8 cellular contexts compared by ENCODE assay signal in the genomic region with DNA sequence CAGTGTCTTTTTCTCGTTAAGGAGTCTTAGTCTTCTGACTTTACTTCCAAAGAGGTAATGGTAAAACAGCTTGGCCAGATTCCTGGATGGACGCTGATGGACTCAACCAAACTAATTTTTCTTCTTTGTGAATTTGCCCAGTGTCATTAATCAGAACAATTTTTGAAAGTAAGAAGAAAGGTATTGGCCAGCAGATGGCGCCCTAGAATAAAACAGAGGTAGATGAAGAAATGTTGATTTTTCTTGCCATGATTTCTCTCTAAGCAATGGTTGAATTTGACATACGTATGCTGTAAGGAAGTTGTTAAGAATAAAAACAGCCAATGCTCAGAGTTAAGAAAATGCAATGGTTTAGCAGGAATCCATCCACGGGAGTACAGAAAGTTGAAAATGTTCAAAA.
DNase-seq lines count a peak whose midpoint lies in the region; ATAC-seq and TF ChIP-seq lines count a peak whose summit lies in the region.

No MANE protein-coding gene starts in this region.

- H3K27me3 ChIP-seq in GM23248 (replicated peaks; ENCODE audit: insufficient read depth) = no peaks in the 10 kb centered on the region; the same call in 1 of the 2 replicates

- DNase-seq in AML-193 (lab: John Stamatoyannopoulos, UW) (peak; percentile 57 to 67), GM23248 (peak; percentile 59), NCI-H524 treated with DMSO at 0.1 percent for 48 hours (lab: John Stamatoyannopoulos, UW) (peak; percentile 3), fibroblast of villous mesenchyme (ENCODE audit: low read depth) (peak; percentile 49), retinal pigment epithelial cell (ENCODE audit: low read depth) (no peak), HPDE6-E6E7 (ENCODE audit: extremely low spot score) (no peak)
- peak; percentile 71 for DNase-seq in activated CD8-positive, alpha-beta memory T cell treated with anti-CD3 and anti-CD28 coated beads, Interleukin-2, amount 50 U/mL, for 48 hours

- no peak overlapping the region for H3K9ac ChIP-seq in GM23248

- TF ChIP-seq CTCF in fibroblast of villous mesenchyme (IDR thresholded peaks at IDR 0.05; ENCODE audit: insufficient read depth, low read depth, low read length) (peak; percentile 57), retinal pigment epithelial cell (conservative IDR thresholded peaks at IDR 0.05; ENCODE audit: low read depth, low read length) (peak; percentile 47)

- H3K27ac ChIP-seq in GM23248 = no peak overlapping the region

- H4K20me1 ChIP-seq in GM23248 (ENCODE audit: insufficient read depth) = no peaks in the 10 kb centered on the region

- H3K4me3 ChIP-seq in GM23248 = no peak overlapping the region
- H3K4me3 ChIP-seq in fibroblast of villous mesenchyme (ENCODE audit: low read depth, low read length) = no peak overlapping the region
- H3K4me3 ChIP-seq in retinal pigment epithelial cell (ENCODE audit: low read length) = no peak overlapping the region

- no peak for ATAC-seq in HG02759 (IDR thresholded peaks at IDR 0.05; ENCODE audit: unreplicated experiment)

- no peaks in the 10 kb centered on the region for H3K9me2 ChIP-seq in GM23248 (ENCODE audit: insufficient read depth)

- no peaks in the 10 kb centered on the region for H3K36me3 ChIP-seq in GM23248 (ENCODE audit: low read depth)

- H3K4me2 ChIP-seq in GM23248 (ENCODE audit: unreplicated experiment) = no peak overlapping the region

- no peaks in the 10 kb centered on the region for H3K79me2 ChIP-seq in GM23248 (ENCODE audit: insufficient read depth)

- H3K9me3 ChIP-seq in GM23248 (ENCODE audit: low read depth) = no peaks in the 10 kb centered on the region

- H2AFZ ChIP-seq in GM23248 = no peak overlapping the region

- no peaks in the 10 kb centered on the region for H3K4me1 ChIP-seq in GM23248 (ENCODE audit: insufficient read depth)

- in situ Hi-C loops in GM23248 (cut with MboI) = loop anchor here (10.0 kb wide), 1 partner anchor 722 kb away; no protein-coding TSS in a partner anchor

- H3F3A ChIP-seq in GM23248 (ENCODE audit: insufficient read depth) = no peaks in the 10 kb centered on the region

- 2 to 4% methylated on average over 5 of the region's 5 CpGs for WGBS in GM23248 (ENCODE audit: low coverage in 1 of 2, low lambda C conversion rate in 2 of 2, missing lambda C conversion rate in 2 of 2), 2 experiments

Comparison
In these comparisons a context has a peak if more than half of its experiments do, and no peak if none do; other contexts are left out.
1. DNase-seq: peak in AML-193 (2 of 2), GM23248 (single experiment), NCI-H524 treated with DMSO at 0.1 percent for 48 hours (single experiment), activated CD8-positive, alpha-beta memory T cell treated with anti-CD3 and anti-CD28 coated beads, Interleukin-2, amount 50 U/mL, for 48 hours (single experiment) and fibroblast of villous mesenchyme (single experiment); none in retinal pigment epithelial cell (single experiment) and HPDE6-E6E7 (single experiment).